In genomic region chr15:50358805-50359204, GRCh38 we compare ENCODE assay signal across 8 cellular contexts. TPM values are rescaled to one million over a fixed set of nuclear protein-coding genes. Genes with fewer than 3 reads are reported as not detected.
DNase-seq lines count a peak whose midpoint lies in the region; ATAC-seq, FAIRE-seq and TF ChIP-seq lines count a peak whose summit lies in the region.

No MANE protein-coding gene starts in this region.

- no peak overlapping the region for H3K27ac Mint-ChIP-seq in activated CD8-positive, alpha-beta T cell treated with anti-CD3 and anti-CD28 coated beads for 36 hours

- H3K36me3 ChIP-seq in KMS-11 (ENCODE audit: insufficient read depth) = no peaks in the 10 kb centered on the region
- H3K36me3 ChIP-seq in HepG2 (replicated peaks in 1 of 2; ENCODE audit: control insufficient read depth in 1 of 2, insufficient read depth in 2 of 2, low read length in 2 of 2) = peaks cover 1 to 10% of the 10 kb centered on the region in 2 experiments; a peak in 3 of 5 replicates

- no TSS peak for BruUV-seq in HepG2 (replicated peaks; lab: Mats Ljungman, UMichigan)

- H3K9me3 ChIP-seq in HepG2 (ENCODE audit: low read length) = no peaks in the 10 kb centered on the region

- no peaks in the 10 kb centered on the region for H3K9me3 Mint-ChIP-seq in activated CD8-positive, alpha-beta T cell treated with anti-CD3 and anti-CD28 coated beads for 36 hours

- TF ChIP-seq RAD21 in HepG2 (CRISPR knock-in tag; IDR thresholded peaks at IDR 0.05) = peak; percentile 45; the same call in 1 of the 2 replicates

- peaks cover 80% of the 10 kb centered on the region for H3K36me3 Mint-ChIP-seq in activated CD8-positive, alpha-beta T cell treated with anti-CD3 and anti-CD28 coated beads for 36 hours (ENCODE audit: low read depth)

- H3K27me3 ChIP-seq in KMS-11 (ENCODE audit: insufficient read depth, low read depth) = no peaks in the 10 kb centered on the region
- no peaks in the 10 kb centered on the region; a peak in 1 of 5 replicates for H3K27me3 ChIP-seq in HepG2 (ENCODE audit: control insufficient read depth in 1 of 2, insufficient read depth in 2 of 2, low read length in 2 of 2)

- H3K79me2 ChIP-seq in KMS-11 (ENCODE audit: insufficient read depth, low read depth) (peaks cover 37% of the 10 kb centered on the region), HepG2 (ENCODE audit: insufficient read depth, low read length) (peaks cover 35% of the 10 kb centered on the region)

- intact Hi-C loops in activated CD8-positive, alpha-beta T cell treated with anti-CD3 and anti-CD28 coated beads for 36 hours (cut with micrococcal nuclease) = loop anchor here (10.0 kb wide), 3 partner anchors 126 to 546 kb away; partner anchors contain the start of genes AP4E1 and SPPL2A
- intact Hi-C loops in HepG2 (cut with micrococcal nuclease; ENCODE audit: unreplicated experiment) = loop anchor here (1.0 kb wide), 1 partner anchor 65 kb away; the partner anchor contains the start of gene USP8

- H3K4me1 Mint-ChIP-seq in activated CD8-positive, alpha-beta T cell treated with anti-CD3 and anti-CD28 coated beads for 36 hours (ENCODE audit: low read depth) = peaks cover 34% of the 10 kb centered on the region

- H3K4me3 Mint-ChIP-seq in activated CD8-positive, alpha-beta T cell treated with anti-CD3 and anti-CD28 coated beads for 36 hours = no peak overlapping the region

- TF ChIP-seq EP300 in HepG2 (IDR thresholded peaks at IDR 0.05; ENCODE audit: low read depth in 2 of 2, low read length in 2 of 2) (no peak), HepG2 (CRISPR knock-in tag; IDR thresholded peaks at IDR 0.05; ENCODE audit: borderline replicate concordance) (no peak)

- DNase-seq in SIG-M5 treated with dmso at 0.1 percent for 504 hours (lab: John Stamatoyannopoulos, UW; ENCODE audit: unreplicated experiment) (peak; percentile 76), SIG-M5 (lab: John Stamatoyannopoulos, UW) (no peak), HepG2 (ENCODE audit: low spot score) (peak; percentile 57), NCI-H2107 treated with DMSO at 0.1 percent for 48 hours (lab: John Stamatoyannopoulos, UW; ENCODE audit: unreplicated experiment) (no peak), OCI-M2 (lab: John Stamatoyannopoulos, UW; ENCODE audit: unreplicated experiment) (no peak)
- DNase-seq in activated CD8-positive, alpha-beta T cell treated with anti-CD3 and anti-CD28 coated beads for 36 hours = peak; percentile 62

- POLR2A ChIA-PET in activated CD8-positive, alpha-beta T cell treated with anti-CD3 and anti-CD28 coated beads for 36 hours (lab: Charles Lee) = interaction anchor here (1.0 to 1.7 kb wide), 2 partner anchors 10 to 19 kb away, joined by 3 to 5 read pairs; no protein-coding TSS in a partner anchor
- POLR2A ChIA-PET in HepG2 (lab: Yijun Ruan, JAX) = interaction anchor here (1.4 kb wide), 1 partner anchor 64 kb away, joined by 4 read pairs; no protein-coding TSS in a partner anchor

- H3K4me1 ChIP-seq in KMS-11 (ENCODE audit: low read depth, poor library complexity, severe bottlenecking) (peaks cover 13% of the 10 kb centered on the region), HepG2 (ENCODE audit: insufficient read depth, low read length) (peaks cover 36% of the 10 kb centered on the region)

- WGBS in HepG2 (ENCODE audit: low lambda C conversion rate) = 100% methylated on average over 1 of the region's 1 CpG

- in situ Hi-C loops in HepG2 (cut with HindIII; ENCODE audit: extremely low pct_ligation_motif_present, low pct_unique_long_range_greater_than_20kb) = no loop called here

- ATAC-seq in activated CD8-positive, alpha-beta T cell treated with anti-CD3 and anti-CD28 coated beads for 36 hours = peak; percentile 12
- peak; percentile 24 for ATAC-seq in HepG2
- ATAC-seq in HG03442 (IDR thresholded peaks at IDR 0.05; ENCODE audit: unreplicated experiment) = no peak

- TF ChIP-seq POLR2A in HepG2 (IDR thresholded peaks at IDR 0.05; ENCODE audit: insufficient read depth in 1 of 2, low read depth in 2 of 2, low read length in 2 of 2) = no peak

- H3K4me3 ChIP-seq in KMS-11 (IDR thresholded peaks at IDR 0.05; ENCODE audit: insufficient read depth, low read depth, low read length) (no peak overlapping the region), HepG2 (replicated peaks in 1 of 3; ENCODE audit: insufficient read depth in 1 of 3, low read depth in 2 of 3, low read length in 3 of 3) (no peak overlapping the region)

- no peak overlapping the region for H3K27ac ChIP-seq in KMS-11
- no peak overlapping the region for H3K27ac ChIP-seq in HepG2 (ENCODE audit: extremely low read length, insufficient read depth, low read length)

- H3K4me2 ChIP-seq in KMS-11 (no peak overlapping the region), HepG2 (ENCODE audit: low read depth, low read length) (no peak overlapping the region)

- H4K20me1 ChIP-seq in KMS-11 (ENCODE audit: insufficient read depth) (no peaks in the 10 kb centered on the region), HepG2 (ENCODE audit: insufficient read depth, low read length) (peaks cover 6% of the 10 kb centered on the region; the same call in 1 of the 2 replicates)

- no peak overlapping the region for H2AFZ ChIP-seq in KMS-11 (ENCODE audit: low read depth)
- H2AFZ ChIP-seq in HepG2 (ENCODE audit: low read length) = no peak overlapping the region

- FAIRE-seq in HepG2 (lab: Jason Lieb, UNC) = peak; percentile 70

- TF ChIP-seq CTCF in KMS-11 (conservative IDR thresholded peaks at IDR 0.05; ENCODE audit: low read depth, low read length) = peak; percentile 44
- TF ChIP-seq CTCF in activated CD8-positive, alpha-beta T cell treated with anti-CD3 and anti-CD28 coated beads for 36 hours (IDR thresholded peaks at IDR 0.05) = peak; percentile 34
- peak; percentile 60 for TF ChIP-seq CTCF in HepG2 (CRISPR knock-in tag; IDR thresholded peaks at IDR 0.05)

- CTCF ChIA-PET in activated CD8-positive, alpha-beta T cell treated with anti-CD3 and anti-CD28 coated beads for 36 hours (lab: Charles Lee) = interaction anchor here (1.1 to 2.6 kb wide), 3 partner anchors 13 to 15 kb away, joined by 3 to 6 read pairs (median 5); no protein-coding TSS in a partner anchor
- CTCF ChIA-PET in HepG2 (lab: Yijun Ruan, JAX; ENCODE audit: low intra/inter-chr PET ratio, low total read pairs) = no interaction called here

- H3K9ac ChIP-seq in KMS-11 (no peak overlapping the region), HepG2 (ENCODE audit: insufficient read depth, low read depth, low read length) (no peak overlapping the region)

- no peaks in the 10 kb centered on the region for H3K27me3 Mint-ChIP-seq in activated CD8-positive, alpha-beta T cell treated with anti-CD3 and anti-CD28 coated beads for 36 hours

TF ChIP-seq in HepG2, 621 proteins besides CTCF, POLR2A, EP300 and RAD21 (continues in another document):
- TF ChIP-seq NCOR1 (IDR thresholded peaks at IDR 0.05; ENCODE audit: borderline replicate concordance, low read length) (no peak), ZNF333 (CRISPR knock-in tag; IDR thresholded peaks at IDR 0.05; ENCODE audit: borderline replicate concordance) (no peak), SMC3 (IDR thresholded peaks at IDR 0.05; ENCODE audit: low read length) (peak; percentile 53; the same call in 1 of the 2 replicates), STAG1 (CRISPR knock-in tag; IDR thresholded peaks at IDR 0.05) (peak; percentile 36; the same call in 1 of the 2 replicates), ZNF12 (CRISPR knock-in tag; IDR thresholded peaks at IDR 0.05) (no peak), RFX1 (IDR thresholded peaks at IDR 0.05) (no peak), MYC (CRISPR knock-in tag; IDR thresholded peaks at IDR 0.05; ENCODE audit: borderline replicate concordance) (no peak), SP5 (CRISPR knock-in tag; IDR thresholded peaks at IDR 0.05; ENCODE audit: borderline replicate concordance, low read depth) (no peak), SMARCE1 (IDR thresholded peaks at IDR 0.05; ENCODE audit: borderline replicate concordance) (no peak), SAP130 (CRISPR knock-in tag; IDR thresholded peaks at IDR 0.05; ENCODE audit: low read depth) (no peak), FOXK1 (CRISPR knock-in tag; IDR thresholded peaks at IDR 0.05; ENCODE audit: borderline replicate concordance, low read depth) (no peak), ZBTB42 (CRISPR knock-in tag; IDR thresholded peaks at IDR 0.05) (no peak), KDM3A (CRISPR knock-in tag; IDR thresholded peaks at IDR 0.05; ENCODE audit: low read depth) (no peak), ZNF30 (CRISPR knock-in tag; IDR thresholded peaks at IDR 0.05) (no peak), RBFOX2 (IDR thresholded peaks at IDR 0.05; ENCODE audit: low read depth, low read length) (0 out of 2 replicates have a peak, but pooled peaks have one; percentile 23), ARID2 (CRISPR knock-in tag; IDR thresholded peaks at IDR 0.05; ENCODE audit: borderline replicate concordance) (no peak), SRY (CRISPR knock-in tag; IDR thresholded peaks at IDR 0.05) (no peak), ZNF674 (CRISPR knock-in tag; IDR thresholded peaks at IDR 0.05; ENCODE audit: low read depth) (no peak), ZMAT3 (CRISPR knock-in tag; conservative IDR thresholded peaks at IDR 0.05) (no peak)

RNA-seq across cellular contexts. Expression of gene GABPB1, which starts 3.8 kb away (rescaled TPM):
- total RNA-seq in activated CD8-positive, alpha-beta T cell treated with anti-CD3 and anti-CD28 coated beads for 36 hours = 10 to 100 TPM; 33.2 to 36.2 TPM
- 39.5 and 50.8 TPM in 2 replicates for total RNA-seq in HepG2 (2016; rRNA removed; fragmentation: Illumina TruSeq; extraction: Trizol)
- total RNA-seq in HepG2 (2016; cell fraction: cytosol; rRNA removed; fragmentation: Illumina TruSeq; extraction: Trizol; ENCODE audit: low read depth) = 20.3 and 21.4 TPM in 2 replicates
- 39.6 and 53.8 TPM in 2 replicates for total RNA-seq in HepG2 (2016; cell fraction: insoluble cytoplasmic fraction; rRNA removed; fragmentation: Illumina TruSeq; extraction: Trizol)
- 21.1 and 26.8 TPM in 2 replicates for total RNA-seq in HepG2 (2016; cell fraction: membrane; rRNA removed; fragmentation: Illumina TruSeq; extraction: Trizol)
- total RNA-seq in HepG2 (2016; cell fraction: nucleus; rRNA removed; fragmentation: Illumina TruSeq; extraction: Trizol) = 26.7 and 32.6 TPM in 2 replicates
- 17.3 and 17.5 TPM in 2 replicates for polyA plus RNA-seq in HepG2 (2011; rRNA removed)
- 14.7 and 16.5 TPM in 2 replicates for polyA plus RNA-seq in HepG2 (2011; cell fraction: cytosol; rRNA removed)
- polyA plus RNA-seq in HepG2 (2011; cell fraction: nucleus; rRNA removed) = 13.3 and 13.7 TPM in 2 replicates
- 16.1 and 16.5 TPM in 2 replicates for polyA plus RNA-seq in HepG2 (2012)
- 4.0 and 4.5 TPM in 2 replicates for polyA plus RNA-seq in HepG2 (2016; cell fraction: cytosol; fragmentation: Illumina TruSeq; extraction: Trizol; ENCODE audit: low read depth)
- polyA plus RNA-seq in HepG2 (2016; cell fraction: insoluble cytoplasmic fraction; fragmentation: Illumina TruSeq; extraction: Trizol; ENCODE audit: low read depth) = 41.6 and 42.3 TPM in 2 replicates
- 7.4 and 10.3 TPM in 2 replicates for polyA plus RNA-seq in HepG2 (2016; cell fraction: membrane; fragmentation: Illumina TruSeq; extraction: Trizol; ENCODE audit: low read depth)
- 29.3 and 31.2 TPM in 2 replicates for polyA plus RNA-seq in HepG2 (2016; cell fraction: nucleus; fragmentation: Illumina TruSeq; extraction: Trizol; ENCODE audit: insufficient read depth, low read depth)
- 18.7 and 35.6 TPM in 2 replicates for polyA minus RNA-seq in HepG2 (2011; rRNA and poly(A)+ RNA removed; ENCODE audit: low replicate concordance)
- polyA minus RNA-seq in HepG2 (2011; cell fraction: cytosol; rRNA and poly(A)+ RNA removed) = 16.2 and 16.9 TPM in 2 replicates
- 26.9 and 28.7 TPM in 2 replicates for polyA minus RNA-seq in HepG2 (2011; cell fraction: nucleus; rRNA and poly(A)+ RNA removed)

Comparison
In these comparisons a context has a peak if more than half of its experiments do, and no peak if none do; other contexts are left out.
1. DNase-seq: peak in SIG-M5 treated with dmso at 0.1 percent for 504 hours (single experiment), activated CD8-positive, alpha-beta T cell treated with anti-CD3 and anti-CD28 coated beads for 36 hours (single experiment) and HepG2 (single experiment); none in SIG-M5 (single experiment), NCI-H2107 treated with DMSO at 0.1 percent for 48 hours (single experiment) and OCI-M2 (single experiment).
2. Peak in every context shown above with its lines, with median percentiles within 50 percentile points of each other: CTCF ChIP-seq.